ENCODE assay signal across 6 cellular contexts in genomic region chr2:126956773-126957172, GRCh38. TPM values are rescaled to one million over a fixed set of nuclear protein-coding genes. Genes with fewer than 3 reads are reported as not detected.
"Had no signal": no experiment of that assay in that cellular context is flagged by ENCODE, and none has a peak within 500 bp of the region (broad histone marks: within the 10 kb centered on the region; RNA-seq: fewer than 3 reads in every experiment).

No MANE protein-coding gene starts in this region.

RNA-seq across cellular contexts. Expression of gene TEX51, which starts 58.1 kb away (rescaled TPM):
- total RNA-seq: H4, H7, HepG2, HFFc6, HT1080 had no signal
- polyA plus RNA-seq: HepG2, IgD-negative memory B cell had no signal
